Comparison of ENCODE assay signal across 8 cellular contexts in the genomic region with DNA sequence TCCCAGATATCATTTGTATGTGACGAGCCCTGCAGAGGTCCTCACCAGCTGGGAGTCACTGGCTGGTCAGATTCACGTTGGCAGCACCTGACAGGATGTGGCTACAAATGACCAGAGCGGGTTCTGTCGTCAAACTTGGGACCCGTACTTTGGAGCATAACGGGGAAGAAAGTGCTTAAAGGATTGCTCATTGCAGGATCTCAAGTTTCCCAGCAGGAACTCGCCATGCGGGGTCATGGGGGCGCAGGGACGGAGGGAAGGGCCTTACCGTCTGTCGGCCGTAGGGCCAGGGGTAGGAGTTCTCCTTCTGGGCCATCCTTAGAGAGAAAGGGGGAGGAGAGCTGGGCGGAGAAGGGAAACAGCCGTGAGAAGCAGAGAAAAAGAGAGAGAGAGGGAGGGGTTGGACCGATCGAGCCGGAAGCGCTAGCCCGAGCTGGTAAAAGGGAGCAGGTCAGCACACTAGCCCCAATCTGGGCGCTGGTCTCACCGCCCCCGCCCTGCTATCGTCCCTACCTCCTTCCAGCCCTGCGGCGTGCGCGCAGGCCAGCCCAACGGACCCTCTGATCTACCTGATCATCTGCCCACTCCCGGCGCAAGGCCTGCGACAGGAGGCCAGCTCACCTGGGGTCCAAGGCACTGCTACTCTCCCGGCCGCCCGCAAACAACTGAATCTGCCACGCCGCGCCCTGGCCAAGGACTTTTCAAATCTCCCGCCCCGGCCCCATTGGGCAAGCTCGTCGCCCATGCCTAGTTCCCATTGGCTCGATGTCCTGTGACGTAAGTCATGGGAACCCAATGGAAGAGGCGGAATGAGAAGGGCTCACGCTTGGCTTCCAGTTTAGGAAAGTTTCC. TPM values are rescaled to one million over a fixed set of nuclear protein-coding genes. Genes with fewer than 3 reads are reported as not detected.
A peak's percentile ranks its signal among the peaks of the same experiment; 100 is the strongest.
DNase-seq lines count a peak whose midpoint lies in the region; ATAC-seq, FAIRE-seq and TF ChIP-seq lines count a peak whose summit lies in the region.

A gene (minus strand): TSS at position 667 of the 852 bp plus-strand sequence. CDS start 351 bp downstream, at position 316.

- TF ChIP-seq CTCF in kidney (IDR thresholded peaks at IDR 0.05; ENCODE audit: borderline replicate concordance, extremely low read depth, insufficient read depth), result no peak

- intact Hi-C loops in kidney (cut with DNase I), result no loop called here

- H3K36me3 ChIP-seq in kidney (ENCODE audit: control insufficient read depth in 1 of 2, insufficient read depth in 2 of 2, low read length in 2 of 2), result no peaks in the 10 kb centered on the region

- peaks cover 0 to 9% of the 10 kb centered on the region in 2 donors for H3K4me1 ChIP-seq in kidney (ENCODE audit: control insufficient read depth in 1 of 2, insufficient read depth in 1 of 2, low read depth in 1 of 2, low read length in 2 of 2)

- in situ Hi-C loops in GM18951 (cut with MboI; ENCODE audit: low sequenced_read_pairs, unreplicated experiment), result no loop called here

- peak; percentile 96 for FAIRE-seq in kidney (lab: Jason Lieb, UNC)

- peak; percentile 96 for DNase-seq in AG08396 (ENCODE audit: low spot score)
- peak; percentile 65 for DNase-seq in NCI-H345 treated with DMSO at 0.1 percent for 48 hours (lab: John Stamatoyannopoulos, UW; ENCODE audit: unreplicated experiment)
- DNase-seq in activated CD4-positive, CD25-positive, alpha-beta regulatory T cell treated with anti-CD3 and anti-CD28 coated beads, Interleukin-2, amount 50 U/mL, for 16 hours (ENCODE audit: low read depth, low spot score), result peak; percentile 89
- peak; percentile 97 for DNase-seq in cerebellar cortex (ENCODE audit: low spot score)
- peak; percentile 96 for DNase-seq in kidney
- DNase-seq in stimulated activated CD4-positive, alpha-beta T cell treated with anti-CD3 and anti-CD28 coated beads, Interleukin-15, amount 100 ng/mL, for 24 hours, result peak; percentile 97

- TF ChIP-seq POLR2A in GM18951 (IDR thresholded peaks at IDR 0.05; ENCODE audit: extremely low read depth, insufficient read depth, insufficient read length), result peak; percentile 95

- H3K4me3 ChIP-seq in kidney (ENCODE audit: low read length in 2 of 2), result peak within 1 kb of the TSS; percentile 77 to 83

- ATAC-seq in HG03175 (IDR thresholded peaks at IDR 0.05; ENCODE audit: unreplicated experiment), result peak; percentile 80

- H3K9me3 ChIP-seq in kidney (ENCODE audit: control insufficient read depth in 1 of 2, low read length in 2 of 2), result no peaks in the 10 kb centered on the region

- peak within 1 kb of the TSS; percentile 9 to 67 for H3K27ac ChIP-seq in kidney (ENCODE audit: low read depth in 2 of 2, low read length in 2 of 2)

- peak within 1 kb of the TSS; percentile 65 to 87 for H3K9ac ChIP-seq in kidney (ENCODE audit: low read length in 2 of 2)

RNA-seq across cellular contexts. Expression of the gene that starts here (rescaled TPM):
- total RNA-seq in kidney, result 2.8 TPM
- 0.43 TPM for polyA plus RNA-seq in kidney (ENCODE audit: insufficient read depth, low read depth, low replicate concordance)

Comparison
In these comparisons a context has a peak if more than half of its experiments do, and no peak if none do; other contexts are left out.
1. Peak in every context shown above with its lines: DNase-seq, ATAC-seq, H3K4me3 ChIP-seq and H3K27ac ChIP-seq.